In the genomic region with DNA sequence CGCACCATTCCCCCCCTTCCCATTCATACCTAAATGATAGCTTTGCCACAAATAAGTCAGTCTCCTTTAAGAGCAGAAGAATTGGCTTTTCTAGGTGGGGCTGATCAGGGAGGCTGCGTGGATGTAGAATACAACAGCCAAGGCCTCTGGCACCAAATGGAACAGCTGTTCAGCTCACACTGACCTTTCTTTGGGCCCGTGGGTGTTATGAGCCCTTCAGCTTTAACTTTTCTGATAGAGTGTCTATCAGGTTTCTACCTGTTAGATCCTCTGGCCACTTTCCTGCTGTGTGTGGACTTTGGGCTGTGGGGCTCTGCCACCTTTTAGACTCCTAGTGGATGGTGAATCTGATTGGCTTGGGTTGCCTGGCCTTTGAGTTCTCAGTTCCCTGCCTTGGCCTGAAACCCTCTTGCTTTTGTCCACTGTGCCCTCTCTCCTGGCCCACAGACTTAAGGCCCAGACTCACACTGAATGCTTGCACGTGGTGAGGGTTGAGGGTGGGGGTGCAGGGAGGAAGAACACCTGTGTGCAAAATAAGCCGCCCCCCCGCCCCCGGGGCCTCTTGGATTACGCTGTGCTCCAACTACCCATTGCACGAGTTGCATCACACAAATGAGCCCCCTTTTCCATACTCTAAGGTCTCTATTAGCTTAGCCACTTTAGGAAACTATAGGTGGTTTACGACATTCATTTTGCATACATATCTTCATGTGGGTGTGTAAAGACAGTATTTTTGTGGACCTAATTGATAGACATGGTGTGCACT, we compare ENCODE assay signal across 7 cellular contexts. TPM values are rescaled to one million over a fixed set of nuclear protein-coding genes. Genes with fewer than 3 reads are reported as not detected.
DNase-seq lines count a peak whose midpoint lies in the region; ATAC-seq, FAIRE-seq and TF ChIP-seq lines count a peak whose summit lies in the region.

No MANE protein-coding gene starts in this region.

- peak overlapping the region; percentile 94 for H3K4me2 ChIP-seq in GM23248 (ENCODE audit: unreplicated experiment)
- H3K4me2 ChIP-seq in GM12878 (ENCODE audit: control insufficient read depth, insufficient read depth) = peak overlapping the region; percentile 95

- peaks cover 19% of the 10 kb centered on the region; the same call in 1 of the 2 replicates for H3F3A ChIP-seq in GM23248 (ENCODE audit: insufficient read depth)

- H3K27ac ChIP-seq in GM23248 = peak overlapping the region; percentile 43
- peak overlapping the region; percentile 91 for H3K27ac ChIP-seq in GM12878 (ENCODE audit: control insufficient read depth, insufficient read depth)

- CTCF ChIA-PET in GM12878 (lab: Yijun Ruan, JAX) = interaction anchor here (0.6 to 2.4 kb wide), 19 partner anchors 8 to 249 kb away, joined by 3 to 18 read pairs (median 3); no protein-coding TSS in a partner anchor

- TSS peak; percentile 71 for BruUV-seq in GM12878 (replicated peaks; lab: Mats Ljungman, UMichigan)

- TF ChIP-seq EP300 in GM12878 (IDR thresholded peaks at IDR 0.05; ENCODE audit: borderline replicate concordance in 1 of 2, control insufficient read depth in 1 of 2, low read depth in 2 of 2, low read length in 2 of 2) = no peak

- H4K20me1 ChIP-seq in GM23248 (ENCODE audit: insufficient read depth) = no peaks in the 10 kb centered on the region
- H4K20me1 ChIP-seq in GM12878 (ENCODE audit: control insufficient read depth, insufficient read depth) = no peaks in the 10 kb centered on the region

- H3K36me3 ChIP-seq in GM23248 (ENCODE audit: low read depth) = no peaks in the 10 kb centered on the region
- H3K36me3 ChIP-seq in GM12878 (ENCODE audit: control insufficient read depth in 2 of 2, insufficient read depth in 2 of 2, low read length in 1 of 2) = no peaks in the 10 kb centered on the region
- no peaks in the 10 kb centered on the region for H3K36me3 ChIP-seq in kidney epithelial cell (ENCODE audit: control insufficient read depth, insufficient read depth, low read length)

- intact Hi-C loops in GM12878 (cut with micrococcal nuclease; ENCODE audit: unreplicated experiment) = loop anchor here (5.0 to 10.0 kb wide), 3 partner anchors 58 to 250 kb away; partner anchors contain the start of gene NEDD4

- no peaks in the 10 kb centered on the region for H3K9me2 ChIP-seq in GM23248 (ENCODE audit: insufficient read depth)

- H3K9ac ChIP-seq in GM23248 = peak overlapping the region; percentile 68
- peak overlapping the region; percentile 81 for H3K9ac ChIP-seq in GM12878 (ENCODE audit: control insufficient read depth, insufficient read depth, low read length)

- FAIRE-seq in GM12878 (lab: Jason Lieb, UNC) = no peak

- H3K79me2 ChIP-seq in GM23248 (ENCODE audit: insufficient read depth) (peaks cover 39% of the 10 kb centered on the region), GM12878 (ENCODE audit: control insufficient read depth, insufficient read depth, low read length) (peaks cover 50% of the 10 kb centered on the region)

- H2AFZ ChIP-seq in GM23248 (peak overlapping the region; percentile 100), GM12878 (ENCODE audit: control insufficient read depth, low read depth, low read length) (peak overlapping the region; percentile 72)

- H3K9me3 ChIP-seq in GM23248 (ENCODE audit: low read depth) (no peaks in the 10 kb centered on the region), GM12878 (replicated peaks; ENCODE audit: control insufficient read depth, insufficient read depth, low read length) (no peaks in the 10 kb centered on the region)

- 60 to 61% methylated on average over 10 of the region's 10 CpGs for WGBS in GM23248 (ENCODE audit: low coverage in 1 of 2, low lambda C conversion rate in 2 of 2, missing lambda C conversion rate in 2 of 2), 2 experiments
- 0% methylated on average over 9 of the region's 10 CpGs for WGBS in GM12878 (ENCODE audit: insufficient coverage, insufficient replicate concordance, low lambda C conversion rate, missing lambda C conversion rate)

- no peak for DNase-seq in GM23248
- peak; percentile 74 for DNase-seq in SHP77 treated with DMSO at 0.1 percent for 48 hours (lab: John Stamatoyannopoulos, UW)
- no peak for DNase-seq in GM12878 (ENCODE audit: low read depth, low spot score)
- DNase-seq in kidney epithelial cell (ENCODE audit: low read depth) = no peak
- peak; percentile 35 to 38 for DNase-seq in stimulated activated CD4-positive, alpha-beta T cell treated with anti-CD3 and anti-CD28 coated beads, Interleukin-4, amount 100 ng/mL, for 4 hours
- DNase-seq in NCI-H1930 (lab: John Stamatoyannopoulos, UW) = no peak
- no peak for DNase-seq in KBM-7

- TF ChIP-seq CTCF in GM12878 (IDR thresholded peaks at IDR 0.05 in 2 of 3, conservative IDR thresholded peaks at IDR 0.05 in 1 of 3; ENCODE audit: control insufficient read depth in 2 of 3, extremely low read depth in 1 of 3, insufficient read depth in 1 of 3, low read depth in 3 of 3, low read length in 3 of 3) = no peak
- no peak for TF ChIP-seq CTCF in kidney epithelial cell (IDR thresholded peaks at IDR 0.05; ENCODE audit: insufficient read depth, low read length, poor library complexity, severe bottlenecking)

- H3K4me1 ChIP-seq in GM23248 (ENCODE audit: insufficient read depth) (peaks cover 28% of the 10 kb centered on the region), GM12878 (ENCODE audit: control insufficient read depth, insufficient read depth, low read length) (peaks cover 7% of the 10 kb centered on the region)

- peak; percentile 37 for ATAC-seq in GM12878

- SMC1A ChIA-PET in GM12878 (lab: Charles Lee; ENCODE audit: uncharacterized antibody, unreplicated experiment) = interaction anchor here (0.6 to 1.6 kb wide), 9 partner anchors 8 to 976 kb away, joined by 3 to 7 read pairs (median 4); no protein-coding TSS in a partner anchor

- H3K4me3 ChIP-seq in GM23248 (peak overlapping the region; percentile 89), GM12878 (peak overlapping the region; percentile 68), kidney epithelial cell (ENCODE audit: low read depth, low read length) (peak overlapping the region; percentile 88)

- RAD21 ChIA-PET in GM12878 (lab: Charles Lee; ENCODE audit: unreplicated experiment) = interaction anchor here (0.9 to 2.3 kb wide), 7 partner anchors 9 to 1044 kb away, joined by 3 to 10 read pairs (median 3); no protein-coding TSS in a partner anchor

- TF ChIP-seq POLR2A in GM12878 (IDR thresholded peaks at IDR 0.05; ENCODE audit: low read depth, low read length) = peak; percentile 14

- no peak for TF ChIP-seq RAD21 in GM12878 (IDR thresholded peaks at IDR 0.05; ENCODE audit: insufficient read depth, low read depth, low read length)

- H3K27me3 ChIP-seq in GM23248 (replicated peaks; ENCODE audit: insufficient read depth) (no peaks in the 10 kb centered on the region), GM12878 (replicated peaks in 1 of 2; ENCODE audit: control insufficient read depth in 2 of 2, insufficient read depth in 2 of 2, low read length in 1 of 2) (no peaks in the 10 kb centered on the region), kidney epithelial cell (ENCODE audit: control insufficient read depth, insufficient read depth, low read length) (no peaks in the 10 kb centered on the region)

- in situ Hi-C loops in GM23248 (cut with MboI) = loop anchor here (5.0 kb wide), 1 partner anchor 187 kb away; no protein-coding TSS in a partner anchor
- in situ Hi-C loops in GM12878 (cut with MboI) = loop anchor here (5.0 kb wide), 2 partner anchors 122 to 187 kb away; partner anchors contain the start of gene TEX9
- in situ Hi-C loops in KBM-7 (cut with MboI; ENCODE audit: low pct_unique_long_range_greater_than_20kb, low sequenced_read_pairs) = no loop called here

- POLR2A ChIA-PET in GM12878 (lab: Charles Lee) = interaction anchor here (0.6 to 0.8 kb wide), 2 partner anchors 78 to 1023 kb away, joined by 3 read pairs; no protein-coding TSS in a partner anchor

RNA-seq across cellular contexts. Expression of gene RFX7, which starts 1.3 kb away (rescaled TPM):
- total RNA-seq in GM23248 (2014; rRNA removed; shearing (Covaris generic)) = 5.8 and 6.3 TPM in 2 replicates
- polyA plus RNA-seq in GM23248 (2016; fragmentation: Nextera tagmentation; extraction: Ambion mirVana) (4.0 and 4.4 TPM in 2 replicates), GM12878 (2011; rRNA removed) (11.0 and 13.0 TPM in 2 replicates), GM12878 (2014; fragmentation: Illumina TruSeq; extraction: Trizol) (24.6 and 27.0 TPM in 2 replicates), GM12878 (2014; fragmentation: Nextera tagmentation; extraction: Ambion mirVana) (1 to 10 TPM; 3.2 to 4.0 TPM), GM12878 (2014; rRNA removed) (10.1 and 11.8 TPM in 2 replicates), GM12878 (2016; fragmentation: Nextera tagmentation; extraction: Ambion mirVana) (1 to 10 TPM; 7.6 to 8.5 TPM)
- total RNA-seq in GM12878 (2013; cell fraction: nucleolus; rRNA removed) = 33.7 and 34.2 TPM in 2 replicates
- total RNA-seq in GM12878 (2014; rRNA removed) (11.3 and 12.0 TPM in 2 replicates), GM12878 (2014; rRNA removed; fragmentation: Illumina TruSeq; extraction: Trizol) (10.6 and 11.2 TPM in 2 replicates), GM12878 (2021) (26.5 and 31.4 TPM in 2 replicates), kidney epithelial cell (11.4 and 13.0 TPM in 2 replicates)
- 6.1 TPM for polyA plus RNA-seq in GM12878 (2011; ENCODE audit: low read depth)
- 10.1 and 13.2 TPM in 2 replicates for polyA plus RNA-seq in GM12878 (2011; cell fraction: cytosol; rRNA removed)
- polyA plus RNA-seq in GM12878 (2011; cell fraction: nucleus; rRNA removed) = 15.2 and 15.7 TPM in 2 replicates
- polyA plus RNA-seq in GM12878 (2012) = 6.4 and 8.5 TPM in 2 replicates
- polyA minus RNA-seq in GM12878 (2011; rRNA and poly(A)+ RNA removed) = 37.4 and 45.0 TPM in 2 replicates
- 13.4 and 17.7 TPM in 2 replicates for polyA minus RNA-seq in GM12878 (2011; cell fraction: cytosol; rRNA and poly(A)+ RNA removed)
- 8.0 and 11.8 TPM in 2 replicates for polyA minus RNA-seq in GM12878 (2011; cell fraction: nucleus; rRNA and poly(A)+ RNA removed)

Comparison
In these comparisons a context has a peak if more than half of its experiments do, and no peak if none do; other contexts are left out.
1. DNase-seq: peak in SHP77 treated with DMSO at 0.1 percent for 48 hours (single experiment) and stimulated activated CD4-positive, alpha-beta T cell treated with anti-CD3 and anti-CD28 coated beads, Interleukin-4, amount 100 ng/mL, for 4 hours (2 of 2); none in GM23248 (single experiment), GM12878 (single experiment), kidney epithelial cell (single experiment), NCI-H1930 (0 of 2) and KBM-7 (single experiment).
2. Peak in every context shown above with its lines, with median percentiles within 50 percentile points of each other: H3K4me3 ChIP-seq.